In the genomic region with DNA sequence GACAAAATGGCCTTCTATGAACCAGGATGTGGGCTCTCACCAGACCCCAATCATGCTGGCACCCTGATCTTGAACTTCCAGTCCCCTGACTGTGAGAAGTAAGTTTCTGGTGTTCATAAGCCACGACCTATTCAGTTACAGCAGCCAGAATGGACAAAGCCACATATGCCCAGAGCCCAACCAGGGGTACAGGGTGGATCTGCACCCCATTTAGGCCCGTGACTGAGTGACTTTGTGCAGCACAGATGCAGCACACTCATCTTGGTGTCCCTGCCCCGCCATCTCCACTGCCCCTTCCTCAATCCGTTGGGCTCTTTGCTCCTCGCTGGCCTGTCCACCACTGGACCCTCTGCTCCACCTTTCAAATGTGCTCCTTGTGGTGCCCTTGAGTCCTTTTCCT, we compare ENCODE assay signal across 31 cellular contexts.
"Had no signal": no experiment of that assay in that cellular context is flagged by ENCODE, and none has a peak within 500 bp of the region (broad histone marks: within the 10 kb centered on the region; RNA-seq: fewer than 3 reads in every experiment).

No MANE protein-coding gene starts in this region.

- DNase-seq: activated CD4-positive, alpha-beta memory T cell treated with anti-CD3 and anti-CD28 coated beads for 36 hours; activated CD4-positive, alpha-beta T cell treated with anti-CD3 and anti-CD28 coated beads for 36 hours; activated CD4-positive, alpha-beta T cell treated with anti-CD3 and anti-CD28 coated beads, Interleukin-2, amount 10 ng/mL, durations not matched to agents 24 days and 14 days; activated CD4-positive, CD25-positive, alpha-beta regulatory T cell; activated CD4-positive, CD25-positive, alpha-beta regulatory T cell treated with anti-CD3 and anti-CD28 coated beads, Interleukin-2, amount 50 U/mL, for 72 hours; activated CD8-positive, alpha-beta memory T cell treated with anti-CD3 and anti-CD28 coated beads, Interleukin-2, amount 10 ng/mL, durations not matched to agents 7 days and 5 days; activated CD8-positive, alpha-beta memory T cell treated with anti-CD3 and anti-CD28 coated beads, Interleukin-2, amount 50 U/mL, for 4 hours; activated CD8-positive, alpha-beta T cell treated with anti-CD3 and anti-CD28 coated beads, Interleukin-2, amount 10 ng/mL, durations not matched to agents 7 days and 5 days; activated effector memory CD4-positive, alpha-beta T cell treated with anti-CD3 and anti-CD28 coated beads, Interleukin-2, amount 50 U/mL, for 16 hours; activated naive CD4-positive, alpha-beta T cell treated with anti-CD3 and anti-CD28 coated beads for 36 hours; activated naive CD8-positive, alpha-beta T cell treated with anti-CD3 and anti-CD28 coated beads for 36 hours; activated naive CD8-positive, alpha-beta T cell treated with anti-CD3 and anti-CD28 coated beads, Interleukin-2, amount 50 U/mL, for 24 hours; activated T-cell treated with anti-CD3 and anti-CD28 coated beads, Interleukin-2, amount 50 U/mL, for 1 hour; activated T-cell treated with anti-CD3 and anti-CD28 coated beads, Interleukin-2, amount 50 U/mL, for 48 hours; adrenal gland; amygdala; aorta; body of pancreas; dermis blood vessel endothelial cell; effector CD4-positive, alpha-beta T cell; effector memory CD8-positive, alpha-beta T cell; esophagus squamous epithelium; foreskin melanocyte; T-helper 2 cell had no signal

- H3K4me1 Mint-ChIP-seq: activated CD4-positive, alpha-beta T cell treated with anti-CD3 and anti-CD28 coated beads for 36 hours; activated CD4-positive, alpha-beta T cell treated with anti-CD3 and anti-CD28 coated beads, Interleukin-2, amount 10 ng/mL, durations not matched to agents 24 days and 14 days; activated CD8-positive, alpha-beta memory T cell treated with anti-CD3 and anti-CD28 coated beads, Interleukin-2, amount 10 ng/mL, durations not matched to agents 7 days and 5 days; activated naive CD4-positive, alpha-beta T cell treated with anti-CD3 and anti-CD28 coated beads, Interleukin-2, amount 50 U/mL, for 24 hours; activated naive CD8-positive, alpha-beta T cell treated with anti-CD3 and anti-CD28 coated beads for 36 hours; activated naive CD8-positive, alpha-beta T cell treated with anti-CD3 and anti-CD28 coated beads, Interleukin-2, amount 50 U/mL, for 24 hours; central memory CD8-positive, alpha-beta T cell had no signal

- H3K4me3 ChIP-seq: adrenal gland, body of pancreas, coronary artery, esophagus squamous epithelium, gastroesophageal sphincter had no signal

- H3K9me3 ChIP-seq: adrenal gland, body of pancreas, esophagus squamous epithelium, gastroesophageal sphincter had no signal

- H3K4me3 Mint-ChIP-seq: activated CD4-positive, alpha-beta memory T cell treated with anti-CD3 and anti-CD28 coated beads for 36 hours; activated CD4-positive, alpha-beta T cell treated with anti-CD3 and anti-CD28 coated beads for 36 hours; activated CD4-positive, alpha-beta T cell treated with anti-CD3 and anti-CD28 coated beads, Interleukin-2, amount 10 ng/mL, durations not matched to agents 24 days and 14 days; activated CD8-positive, alpha-beta memory T cell treated with anti-CD3 and anti-CD28 coated beads, Interleukin-2, amount 10 ng/mL, durations not matched to agents 7 days and 5 days; activated CD8-positive, alpha-beta T cell treated with anti-CD3 and anti-CD28 coated beads, Interleukin-2, amount 10 ng/mL, durations not matched to agents 7 days and 5 days; activated naive CD4-positive, alpha-beta T cell treated with anti-CD3 and anti-CD28 coated beads for 36 hours; activated naive CD4-positive, alpha-beta T cell treated with anti-CD3 and anti-CD28 coated beads, Interleukin-2, amount 50 U/mL, for 24 hours; activated naive CD8-positive, alpha-beta T cell treated with anti-CD3 and anti-CD28 coated beads for 36 hours; activated naive CD8-positive, alpha-beta T cell treated with anti-CD3 and anti-CD28 coated beads, Interleukin-2, amount 50 U/mL, for 24 hours; activated T-helper 1 cell treated with anti-CD3 and anti-CD28 coated beads, Interleukin-12 subunit alpha, Interleukin-12 subunit beta, Interleukin-2, Interleukin-4 antibody, amounts not matched to agents 30 ng/mL and 10 ng/mL and 1 ng/mL, durations not matched to agents 14 hours and 24 hours and 36 hours; central memory CD8-positive, alpha-beta T cell; effector memory CD8-positive, alpha-beta T cell had no signal

- H3K4me1 ChIP-seq: adrenal gland, body of pancreas, esophagus squamous epithelium, gastroesophageal sphincter had no signal

- H3K27me3 ChIP-seq: adrenal gland, body of pancreas, esophagus squamous epithelium, gastroesophageal sphincter had no signal

- H3K27me3 Mint-ChIP-seq: activated CD4-positive, alpha-beta memory T cell treated with anti-CD3 and anti-CD28 coated beads for 36 hours; activated CD4-positive, alpha-beta T cell treated with anti-CD3 and anti-CD28 coated beads for 36 hours; activated CD4-positive, alpha-beta T cell treated with anti-CD3 and anti-CD28 coated beads, Interleukin-2, amount 10 ng/mL, durations not matched to agents 24 days and 14 days; activated naive CD8-positive, alpha-beta T cell treated with anti-CD3 and anti-CD28 coated beads for 36 hours; central memory CD8-positive, alpha-beta T cell; effector memory CD8-positive, alpha-beta T cell had no signal

- H3K27ac ChIP-seq: adrenal gland, body of pancreas, coronary artery, epithelial cell of prostate, esophagus squamous epithelium, gastroesophageal sphincter had no signal

- H3K36me3 ChIP-seq: adrenal gland, esophagus squamous epithelium, gastroesophageal sphincter had no signal

- H3K27ac Mint-ChIP-seq: activated CD4-positive, alpha-beta memory T cell treated with anti-CD3 and anti-CD28 coated beads for 36 hours; activated CD4-positive, alpha-beta T cell treated with anti-CD3 and anti-CD28 coated beads for 36 hours; activated CD4-positive, alpha-beta T cell treated with anti-CD3 and anti-CD28 coated beads, Interleukin-2, amount 10 ng/mL, durations not matched to agents 24 days and 14 days; activated CD8-positive, alpha-beta memory T cell treated with anti-CD3 and anti-CD28 coated beads, Interleukin-2, amount 10 ng/mL, durations not matched to agents 7 days and 5 days; activated CD8-positive, alpha-beta T cell treated with anti-CD3 and anti-CD28 coated beads, Interleukin-2, amount 10 ng/mL, durations not matched to agents 7 days and 5 days; activated naive CD4-positive, alpha-beta T cell treated with anti-CD3 and anti-CD28 coated beads for 36 hours; activated naive CD4-positive, alpha-beta T cell treated with anti-CD3 and anti-CD28 coated beads, Interleukin-2, amount 50 U/mL, for 24 hours; activated naive CD8-positive, alpha-beta T cell treated with anti-CD3 and anti-CD28 coated beads for 36 hours; activated naive CD8-positive, alpha-beta T cell treated with anti-CD3 and anti-CD28 coated beads, Interleukin-2, amount 50 U/mL, for 24 hours; activated T-helper 1 cell treated with anti-CD3 and anti-CD28 coated beads, Interleukin-12 subunit alpha, Interleukin-12 subunit beta, Interleukin-2, Interleukin-4 antibody, amounts not matched to agents 30 ng/mL and 10 ng/mL and 1 ng/mL, durations not matched to agents 14 hours and 24 hours and 36 hours; activated T-helper 2 cell treated with anti-CD3 and anti-CD28 coated beads, Interferon-gamma antibody, Interleukin-2, Interleukin-4, amounts not matched to agents 10 μg/mL and 5 μg/mL and 100 μg/mL, durations not matched to agents 14 hours and 24 hours and 36 hours had no signal

- ATAC-seq: activated CD4-positive, alpha-beta T cell treated with anti-CD3 and anti-CD28 coated beads for 36 hours; activated CD8-positive, alpha-beta memory T cell treated with anti-CD3 and anti-CD28 coated beads, Interleukin-2, amount 10 ng/mL, durations not matched to agents 7 days and 5 days; activated CD8-positive, alpha-beta T cell treated with anti-CD3 and anti-CD28 coated beads, Interleukin-2, amount 10 ng/mL, durations not matched to agents 7 days and 5 days; activated naive CD8-positive, alpha-beta T cell treated with anti-CD3 and anti-CD28 coated beads, Interleukin-2, amount 50 U/mL, for 24 hours; body of pancreas; effector memory CD8-positive, alpha-beta T cell; gastroesophageal sphincter had no signal

- H3K9me3 Mint-ChIP-seq: activated CD4-positive, alpha-beta memory T cell treated with anti-CD3 and anti-CD28 coated beads for 36 hours; activated CD4-positive, alpha-beta T cell treated with anti-CD3 and anti-CD28 coated beads, Interleukin-2, amount 10 ng/mL, durations not matched to agents 24 days and 14 days; activated naive CD4-positive, alpha-beta T cell treated with anti-CD3 and anti-CD28 coated beads for 36 hours; activated naive CD4-positive, alpha-beta T cell treated with anti-CD3 and anti-CD28 coated beads, Interleukin-2, amount 50 U/mL, for 24 hours; activated naive CD8-positive, alpha-beta T cell treated with anti-CD3 and anti-CD28 coated beads for 36 hours; activated naive CD8-positive, alpha-beta T cell treated with anti-CD3 and anti-CD28 coated beads, Interleukin-2, amount 50 U/mL, for 24 hours; activated T-helper 1 cell treated with anti-CD3 and anti-CD28 coated beads, Interleukin-12 subunit alpha, Interleukin-12 subunit beta, Interleukin-2, Interleukin-4 antibody, amounts not matched to agents 30 ng/mL and 10 ng/mL and 1 ng/mL, durations not matched to agents 14 hours and 24 hours and 36 hours; activated T-helper 2 cell treated with anti-CD3 and anti-CD28 coated beads, Interferon-gamma antibody, Interleukin-2, Interleukin-4, amounts not matched to agents 10 μg/mL and 5 μg/mL and 100 μg/mL, durations not matched to agents 14 hours and 24 hours and 36 hours; effector memory CD8-positive, alpha-beta T cell had no signal

- H3K36me3 Mint-ChIP-seq: activated CD4-positive, alpha-beta memory T cell treated with anti-CD3 and anti-CD28 coated beads for 36 hours; activated CD8-positive, alpha-beta memory T cell treated with anti-CD3 and anti-CD28 coated beads, Interleukin-2, amount 10 ng/mL, durations not matched to agents 7 days and 5 days; activated naive CD4-positive, alpha-beta T cell treated with anti-CD3 and anti-CD28 coated beads, Interleukin-2, amount 50 U/mL, for 24 hours; activated naive CD8-positive, alpha-beta T cell treated with anti-CD3 and anti-CD28 coated beads for 36 hours had no signal
